Comparison of ENCODE assay signal across 8 cellular contexts in genomic region chr14:44846232-44846824, GRCh38.
DNase-seq lines count a peak whose midpoint lies in the region; ATAC-seq, FAIRE-seq and TF ChIP-seq lines count a peak whose summit lies in the region.

No MANE protein-coding gene starts in this region.

- TF ChIP-seq CTCF in parathyroid adenoma (IDR thresholded peaks at IDR 0.05), result peak; percentile 69

- H3K36me3 ChIP-seq in parathyroid adenoma (ENCODE audit: control insufficient read depth, insufficient read depth, low read length), result no peaks in the 10 kb centered on the region

- H3K27ac ChIP-seq in parathyroid adenoma, result no peak overlapping the region

- FAIRE-seq in RCC 7860 (lab: Jason Lieb, UNC), result no peak

- H3K4me3 ChIP-seq in parathyroid adenoma (ENCODE audit: low read depth, low read length), result peak overlapping the region; percentile 25

- H3K4me2 ChIP-seq in parathyroid adenoma (ENCODE audit: low read length), result peak overlapping the region; percentile 55

- H3K9ac ChIP-seq in parathyroid adenoma, result no peak overlapping the region

- no peaks in the 10 kb centered on the region for H3K4me1 ChIP-seq in parathyroid adenoma

- ATAC-seq in GM21515 (IDR thresholded peaks at IDR 0.05; ENCODE audit: unreplicated experiment) (peak; percentile 78), esophagus mucosa (no peak)

- no peaks in the 10 kb centered on the region for H3K79me2 ChIP-seq in parathyroid adenoma

- no peaks in the 10 kb centered on the region for H3K9me3 ChIP-seq in parathyroid adenoma (ENCODE audit: control insufficient read depth, low read length)

- H2AFZ ChIP-seq in parathyroid adenoma, result peak overlapping the region; percentile 16

- DNase-seq in SHP77 (lab: John Stamatoyannopoulos, UW) (peak; percentile 20 to 21), SHP77 treated with DMSO at 0.1 percent for 48 hours (lab: John Stamatoyannopoulos, UW) (no peak), LHCN-M2 (ENCODE audit: low read depth) (peak; percentile 29), RCC 7860 (ENCODE audit: low spot score) (peak; percentile 8), fibroblast of gingiva (ENCODE audit: low read depth) (peak; percentile 30)

- no peaks in the 10 kb centered on the region for H3K27me3 ChIP-seq in parathyroid adenoma (ENCODE audit: control insufficient read depth, insufficient read depth, low read length)
